9 cellular contexts compared by ENCODE assay signal in genomic region chr14:39168591-39168990, GRCh38. TPM values are rescaled to one million over a fixed set of nuclear protein-coding genes. Genes with fewer than 3 reads are reported as not detected.
DNase-seq lines count a peak whose midpoint lies in the region; ATAC-seq and TF ChIP-seq lines count a peak whose summit lies in the region.
"Had no signal": no experiment of that assay in that cellular context is flagged by ENCODE, and none has a peak within 500 bp of the region (broad histone marks: within the 10 kb centered on the region; RNA-seq: fewer than 3 reads in every experiment).

No MANE protein-coding gene starts in this region.

- peaks cover 17% of the 10 kb centered on the region for H3K4me1 Mint-ChIP-seq in Caco-2 (ENCODE audit: low read depth, unreplicated experiment)
- H3K4me1 Mint-ChIP-seq in endothelial cell (ENCODE audit: unreplicated experiment): peaks cover 31% of the 10 kb centered on the region

- H3K36me3 Mint-ChIP-seq in Caco-2 (ENCODE audit: insufficient read depth, unreplicated experiment): peaks cover 23% of the 10 kb centered on the region
- H3K36me3 Mint-ChIP-seq in endothelial cell (ENCODE audit: low read depth, unreplicated experiment): peaks cover 19% of the 10 kb centered on the region

- H3K9me3 ChIP-seq in Caco-2 (no peaks in the 10 kb centered on the region), OCI-LY7 (ENCODE audit: low read length) (no peaks in the 10 kb centered on the region), osteoblast (ENCODE audit: low read depth, low read length) (no peaks in the 10 kb centered on the region)

- peak overlapping the region; percentile 95 for H3K4me3 Mint-ChIP-seq in Caco-2 (ENCODE audit: unreplicated experiment)
- peak overlapping the region; percentile 99 for H3K4me3 Mint-ChIP-seq in endothelial cell (ENCODE audit: unreplicated experiment)

- H3K4me3 ChIP-seq in Caco-2 (ENCODE audit: low read depth, low read length) (peak overlapping the region; percentile 97), OCI-LY7 (ENCODE audit: low read depth, low read length, poor library complexity, severe bottlenecking) (peak overlapping the region; percentile 87), osteoblast (ENCODE audit: insufficient read depth, low read length) (peak overlapping the region; percentile 91)

- no peak for ATAC-seq in HG03097 (IDR thresholded peaks at IDR 0.05; ENCODE audit: low FRiP score, unreplicated experiment)

- no peak overlapping the region for H2AFZ ChIP-seq in OCI-LY7 (ENCODE audit: low read length)
- H2AFZ ChIP-seq in osteoblast (ENCODE audit: low read length): no peak overlapping the region

- peak overlapping the region; percentile 96 for H3K4me2 ChIP-seq in OCI-LY7 (ENCODE audit: low read length)
- peak overlapping the region; percentile 96 for H3K4me2 ChIP-seq in osteoblast (ENCODE audit: insufficient read depth, low read length)

- CTCF ChIA-PET in Caco-2 (lab: Charles Lee): no interaction called here
- CTCF ChIA-PET in OCI-LY7 (lab: Charles Lee; ENCODE audit: unreplicated experiment): no interaction called here

- no peaks in the 10 kb centered on the region for H3K9me2 ChIP-seq in OCI-LY7 (ENCODE audit: insufficient read depth, low read length)

- peaks cover 52% of the 10 kb centered on the region for H3K79me2 ChIP-seq in OCI-LY7 (ENCODE audit: insufficient read depth, low read depth, low read length)
- H3K79me2 ChIP-seq in osteoblast (ENCODE audit: insufficient read depth, low read length): peaks cover 61% of the 10 kb centered on the region

- H3K4me1 ChIP-seq in Caco-2 (peaks cover 7% of the 10 kb centered on the region; the same call in 1 of the 2 replicates), OCI-LY7 (ENCODE audit: insufficient read depth, low read length, poor library complexity, severe bottlenecking) (peaks cover 47% of the 10 kb centered on the region), osteoblast (ENCODE audit: insufficient read depth, low read length) (peaks cover 17% of the 10 kb centered on the region)

- intact Hi-C loops in Caco-2 (cut with micrococcal nuclease; ENCODE audit: unreplicated experiment): no loop called here
- intact Hi-C loops in OCI-LY7 (cut with micrococcal nuclease; ENCODE audit: unreplicated experiment): no loop called here

- H3K36me3 ChIP-seq in Caco-2 (ENCODE audit: control insufficient read depth, insufficient read depth, low read length) (no peaks in the 10 kb centered on the region), OCI-LY7 (ENCODE audit: insufficient read depth, low read length) (peaks cover 37% of the 10 kb centered on the region), osteoblast (ENCODE audit: insufficient read depth, low read length) (peaks cover 6% of the 10 kb centered on the region)

- H3K27ac ChIP-seq in OCI-LY7 (ENCODE audit: low read depth, low read length, poor library complexity, severe bottlenecking) (no peak overlapping the region), osteoblast (ENCODE audit: low read depth, low read length) (no peak overlapping the region)

- BruUV-seq in Caco-2 (replicated peaks; lab: Mats Ljungman, UMichigan) (no TSS peak), OCI-LY7 (replicated peaks; lab: Mats Ljungman, UMichigan) (no TSS peak)

- DNase-seq in Caco-2 (no peak), OCI-LY7 (ENCODE audit: low spot score) (no peak), endothelial cell (ENCODE audit: low spot score) (no peak), osteoblast (ENCODE audit: insufficient read length, low spot score, missing footprints) (peak; percentile 51), DMS114 treated with DMSO at 0.1 percent for 48 hours (lab: John Stamatoyannopoulos, UW; ENCODE audit: unreplicated experiment) (no peak)
- no peak for DNase-seq in effector CD8-positive, alpha-beta T cell (lab: John Stamatoyannopoulos, UW)
- no peak for DNase-seq in stimulated activated CD4-positive, alpha-beta T cell treated with anti-CD3 and anti-CD28 coated beads, Interleukin-4, amount 100 ng/mL, for 4 hours
- DNase-seq: NCI-H187 had no signal

- no peaks in the 10 kb centered on the region for H3K9me3 Mint-ChIP-seq in Caco-2 (ENCODE audit: unreplicated experiment)
- H3K9me3 Mint-ChIP-seq in endothelial cell (ENCODE audit: unreplicated experiment): no peaks in the 10 kb centered on the region

- no peaks in the 10 kb centered on the region for H4K20me1 ChIP-seq in OCI-LY7 (ENCODE audit: insufficient read depth, low read length)
- no peaks in the 10 kb centered on the region for H4K20me1 ChIP-seq in osteoblast (ENCODE audit: insufficient read depth, low read length)

- H3K27me3 Mint-ChIP-seq in Caco-2 (ENCODE audit: insufficient read depth, unreplicated experiment) (no peaks in the 10 kb centered on the region), endothelial cell (ENCODE audit: unreplicated experiment) (peaks cover 5% of the 10 kb centered on the region)

- TF ChIP-seq CTCF in Caco-2 (IDR thresholded peaks at IDR 0.05; ENCODE audit: insufficient read depth in 1 of 2, low read depth in 1 of 2, low read length in 1 of 2, severe bottlenecking in 1 of 2, unreplicated experiment in 1 of 2): no peak
- TF ChIP-seq CTCF in OCI-LY7 (conservative IDR thresholded peaks at IDR 0.05; ENCODE audit: low read length): no peak
- no peak for TF ChIP-seq CTCF in endothelial cell (IDR thresholded peaks at IDR 0.05; ENCODE audit: unreplicated experiment)
- no peak for TF ChIP-seq CTCF in osteoblast (IDR thresholded peaks at IDR 0.05; ENCODE audit: extremely low read depth, low read depth, low read length)

- H3K27me3 ChIP-seq in Caco-2 (replicated peaks; ENCODE audit: control insufficient read depth, insufficient read depth, low read length) (no peaks in the 10 kb centered on the region), osteoblast (ENCODE audit: insufficient read depth, low read length) (no peaks in the 10 kb centered on the region)

- H3K27ac Mint-ChIP-seq in Caco-2 (ENCODE audit: unreplicated experiment) (peak overlapping the region; percentile 42), endothelial cell (ENCODE audit: unreplicated experiment) (peak overlapping the region; percentile 11)

- POLR2A ChIA-PET in Caco-2 (lab: Charles Lee) (no interaction called here), OCI-LY7 (lab: Charles Lee) (interaction anchor here (0.8 to 1.1 kb wide), 4 partner anchors 9 to 262 kb away, joined by 3 to 4 read pairs (median 4); partner anchors contain the start of gene GEMIN2)

RNA-seq across cellular contexts. Expression of gene TRAPPC6B, which starts 1.5 kb away (rescaled TPM):
- total RNA-seq in Caco-2 (2022) (28.3 and 28.6 TPM in 2 replicates), OCI-LY7 (2022) (27.2 and 30.7 TPM in 2 replicates), endothelial cell (ENCODE audit: unreplicated experiment) (28.5 TPM), osteoblast (25.6 and 26.8 TPM in 2 replicates)
- 21.0 and 30.3 TPM in 2 replicates for total RNA-seq in OCI-LY7 (2014; rRNA removed; shearing (Covaris generic))

RNA-seq across cellular contexts. Expression of gene PNN, which starts 6.5 kb away (rescaled TPM):
- total RNA-seq in Caco-2 (2022) (98.5 and 100 TPM in 2 replicates), OCI-LY7 (2022) (187 and 214 TPM in 2 replicates), endothelial cell (ENCODE audit: unreplicated experiment) (128 TPM), osteoblast (11.5 and 13.4 TPM in 2 replicates)
- 93.5 and 137 TPM in 2 replicates for total RNA-seq in OCI-LY7 (2014; rRNA removed; shearing (Covaris generic))

RNA-seq across cellular contexts. Expression of gene GEMIN2, which starts 54.5 kb away (rescaled TPM):
- 26.3 and 31.4 TPM in 2 replicates for total RNA-seq in Caco-2 (2022)
- total RNA-seq in OCI-LY7 (2014; rRNA removed; shearing (Covaris generic)): 53.4 and 72.0 TPM in 2 replicates
- 46.2 and 47.1 TPM in 2 replicates for total RNA-seq in OCI-LY7 (2022)
- total RNA-seq in endothelial cell (ENCODE audit: unreplicated experiment): 21.4 TPM
- 15.3 and 24.2 TPM in 2 replicates for total RNA-seq in osteoblast
